ENCODE assay signal across 11 cellular contexts in genomic region chr7:42096681-42097637, GRCh38.
DNase-seq lines count a peak whose midpoint lies in the region; ATAC-seq, FAIRE-seq and TF ChIP-seq lines count a peak whose summit lies in the region.
"Had no signal": no experiment of that assay in that cellular context is flagged by ENCODE, and none has a peak within 500 bp of the region (broad histone marks: within the 10 kb centered on the region; RNA-seq: fewer than 3 reads in every experiment).

No MANE protein-coding gene starts in this region.

- H3K36me3 ChIP-seq in bronchial epithelial cell (ENCODE audit: control insufficient read depth, insufficient read depth, low read length) (no peaks in the 10 kb centered on the region), lower lobe of right lung (no peaks in the 10 kb centered on the region), prostate gland (no peaks in the 10 kb centered on the region)

- intact Hi-C loops in lower lobe of right lung (cut with DNase I): no loop called here
- intact Hi-C loops in activated CD4-positive, alpha-beta T cell treated with anti-CD3 and anti-CD28 coated beads, Interleukin-2, amount 10 ng/mL, durations not matched to agents 24 days and 14 days (cut with micrococcal nuclease): no loop called here
- intact Hi-C loops in prostate gland (cut with DNase I): loop anchor here (10.0 kb wide), 1 partner anchor 138 kb away; the partner anchor contains the start of gene GLI3

- peak; percentile 23 for FAIRE-seq in bronchial epithelial cell (lab: Jason Lieb, UNC)

- peak overlapping the region; percentile 78 for H3K27ac Mint-ChIP-seq in HFFc6
- H3K27ac Mint-ChIP-seq in activated CD4-positive, alpha-beta T cell treated with anti-CD3 and anti-CD28 coated beads, Interleukin-2, amount 10 ng/mL, durations not matched to agents 24 days and 14 days: no peak overlapping the region
- H3K27ac Mint-ChIP-seq: activated T-helper 2 cell treated with anti-CD3 and anti-CD28 coated beads, Interferon-gamma antibody, Interleukin-2, Interleukin-4, amounts not matched to agents 10 μg/mL and 5 μg/mL and 100 μg/mL, durations not matched to agents 14 hours and 24 hours and 36 hours had no signal

- peak overlapping the region; percentile 1 for H3K27ac ChIP-seq in lower lobe of right lung
- peak overlapping the region in 15 of 21 experiments; percentile 0 to 76 (median 34) for H3K27ac ChIP-seq in skin epidermis
- H3K27ac ChIP-seq in prostate gland: no peak overlapping the region

- peak; percentile 5 for DNase-seq in HFFc6
- DNase-seq in bronchial epithelial cell (ENCODE audit: low read depth): no peak
- DNase-seq in lower lobe of right lung: no peak
- no peak for DNase-seq in activated CD4-positive, alpha-beta T cell treated with anti-CD3 and anti-CD28 coated beads, Interleukin-2, amount 10 ng/mL, durations not matched to agents 24 days and 14 days
- DNase-seq in GM19238 (ENCODE audit: insufficient read length, low spot score): no peak
- no peak for DNase-seq in GM20000 (ENCODE audit: low spot score)
- DNase-seq in prostate gland (ENCODE audit: low spot score): no peak
- DNase-seq: islet precursor cell, NCI-H2029 had no signal

- H3K27me3 ChIP-seq in bronchial epithelial cell (ENCODE audit: control insufficient read depth, insufficient read depth, low read length) (no peaks in the 10 kb centered on the region), lower lobe of right lung (ENCODE audit: low read depth) (no peaks in the 10 kb centered on the region), prostate gland (replicated peaks; ENCODE audit: insufficient read depth) (no peaks in the 10 kb centered on the region)

- no peak overlapping the region for H3K4me3 ChIP-seq in bronchial epithelial cell (ENCODE audit: low read depth, low read length)
- no peak overlapping the region for H3K4me3 ChIP-seq in lower lobe of right lung
- no peak overlapping the region for H3K4me3 ChIP-seq in skin epidermis
- H3K4me3 ChIP-seq in prostate gland: no peak overlapping the region

- ATAC-seq in lower lobe of right lung: peak; percentile 16 to 39

- H3K4me1 ChIP-seq in lower lobe of right lung: peaks cover 32% of the 10 kb centered on the region
- no peaks in the 10 kb centered on the region for H3K4me1 ChIP-seq in prostate gland (replicated peaks)

- TF ChIP-seq CTCF in HFFc6 (IDR thresholded peaks at IDR 0.05): no peak
- no peak for TF ChIP-seq CTCF in bronchial epithelial cell (IDR thresholded peaks at IDR 0.05; ENCODE audit: insufficient read depth, low read length, severe bottlenecking)
- TF ChIP-seq CTCF in lower lobe of right lung (IDR thresholded peaks at IDR 0.05): no peak
- no peak for TF ChIP-seq CTCF in GM20000 (IDR thresholded peaks at IDR 0.05; ENCODE audit: extremely low read depth, missing control alignments)
- TF ChIP-seq CTCF in prostate gland (IDR thresholded peaks at IDR 0.05): no peak

- peaks cover 59% of the 10 kb centered on the region for H3K4me1 Mint-ChIP-seq in HFFc6 (ENCODE audit: low read depth)
- H3K4me1 Mint-ChIP-seq in activated CD4-positive, alpha-beta T cell treated with anti-CD3 and anti-CD28 coated beads, Interleukin-2, amount 10 ng/mL, durations not matched to agents 24 days and 14 days: no peaks in the 10 kb centered on the region

- H3K36me3 Mint-ChIP-seq in HFFc6 (ENCODE audit: low read depth): peaks cover 10% of the 10 kb centered on the region
- no peaks in the 10 kb centered on the region for H3K36me3 Mint-ChIP-seq in activated CD4-positive, alpha-beta T cell treated with anti-CD3 and anti-CD28 coated beads, Interleukin-2, amount 10 ng/mL, durations not matched to agents 24 days and 14 days (ENCODE audit: low read depth)

- TF ChIP-seq POLR2A in prostate gland (IDR thresholded peaks at IDR 0.05): no peak

- 46% methylated on average over 12 of the region's 12 CpGs for WGBS in prostate gland

- peaks cover 3% of the 10 kb centered on the region; the same call in 1 of the 2 replicates for H3K27me3 Mint-ChIP-seq in HFFc6 (ENCODE audit: insufficient read depth)
- no peaks in the 10 kb centered on the region for H3K27me3 Mint-ChIP-seq in activated CD4-positive, alpha-beta T cell treated with anti-CD3 and anti-CD28 coated beads, Interleukin-2, amount 10 ng/mL, durations not matched to agents 24 days and 14 days

- no peaks in the 10 kb centered on the region for H3K9me3 ChIP-seq in lower lobe of right lung
- no peaks in the 10 kb centered on the region for H3K9me3 ChIP-seq in prostate gland

- H3K4me3 Mint-ChIP-seq in HFFc6: peak overlapping the region; percentile 46
- no peak overlapping the region for H3K4me3 Mint-ChIP-seq in activated CD4-positive, alpha-beta T cell treated with anti-CD3 and anti-CD28 coated beads, Interleukin-2, amount 10 ng/mL, durations not matched to agents 24 days and 14 days

- H3K9me3 Mint-ChIP-seq in HFFc6: no peaks in the 10 kb centered on the region
- no peaks in the 10 kb centered on the region for H3K9me3 Mint-ChIP-seq in activated CD4-positive, alpha-beta T cell treated with anti-CD3 and anti-CD28 coated beads, Interleukin-2, amount 10 ng/mL, durations not matched to agents 24 days and 14 days
- H3K9me3 Mint-ChIP-seq: activated T-helper 2 cell treated with anti-CD3 and anti-CD28 coated beads, Interferon-gamma antibody, Interleukin-2, Interleukin-4, amounts not matched to agents 10 μg/mL and 5 μg/mL and 100 μg/mL, durations not matched to agents 14 hours and 24 hours and 36 hours had no signal

Comparison
In these comparisons a context has a peak if more than half of its experiments do, and no peak if none do; other contexts are left out.
1. H3K27ac ChIP-seq: peak in lower lobe of right lung (single experiment) and skin epidermis (15 of 21); none in prostate gland (0 of 2).